In the genomic region with DNA sequence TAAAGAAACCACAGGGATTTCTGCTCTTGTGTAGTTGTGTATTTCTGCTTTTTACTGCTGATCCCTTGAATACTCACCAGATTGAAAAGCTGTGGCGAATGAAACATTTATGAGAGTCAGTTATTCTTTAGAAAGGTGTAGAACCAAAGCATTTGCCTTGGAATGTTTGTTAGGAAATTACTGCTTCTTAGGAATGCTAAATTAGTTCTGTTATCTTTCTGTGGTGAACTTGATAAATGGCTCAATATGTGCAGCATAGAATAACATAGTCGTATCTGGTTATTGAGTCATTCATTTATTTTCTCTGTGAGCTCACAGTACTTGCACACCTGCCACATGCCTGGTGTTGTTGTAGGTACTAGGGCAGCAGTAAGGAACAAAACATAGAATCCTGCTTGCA, we compare ENCODE assay signal across 1 cellular context.
TF ChIP-seq lines count a peak whose summit lies in the region.

No MANE protein-coding gene starts in this region.

TF ChIP-seq in WTC11, 78 proteins besides CTCF, POLR2A, EP300 and RAD21 (continued from another document):
- TF ChIP-seq, protein P1, sequence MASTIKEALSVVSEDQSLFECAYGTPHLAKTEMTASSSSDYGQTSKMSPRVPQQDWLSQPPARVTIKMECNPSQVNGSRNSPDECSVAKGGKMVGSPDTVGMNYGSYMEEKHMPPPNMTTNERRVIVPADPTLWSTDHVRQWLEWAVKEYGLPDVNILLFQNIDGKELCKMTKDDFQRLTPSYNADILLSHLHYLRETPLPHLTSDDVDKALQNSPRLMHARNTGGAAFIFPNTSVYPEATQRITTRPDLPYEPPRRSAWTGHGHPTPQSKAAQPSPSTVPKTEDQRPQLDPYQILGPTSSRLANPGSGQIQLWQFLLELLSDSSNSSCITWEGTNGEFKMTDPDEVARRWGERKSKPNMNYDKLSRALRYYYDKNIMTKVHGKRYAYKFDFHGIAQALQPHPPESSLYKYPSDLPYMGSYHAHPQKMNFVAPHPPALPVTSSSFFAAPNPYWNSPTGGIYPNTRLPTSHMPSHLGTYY (CRISPR knock-in tag; IDR thresholded peaks at IDR 0.05), result no peak
- TF ChIP-seq, protein P2, sequence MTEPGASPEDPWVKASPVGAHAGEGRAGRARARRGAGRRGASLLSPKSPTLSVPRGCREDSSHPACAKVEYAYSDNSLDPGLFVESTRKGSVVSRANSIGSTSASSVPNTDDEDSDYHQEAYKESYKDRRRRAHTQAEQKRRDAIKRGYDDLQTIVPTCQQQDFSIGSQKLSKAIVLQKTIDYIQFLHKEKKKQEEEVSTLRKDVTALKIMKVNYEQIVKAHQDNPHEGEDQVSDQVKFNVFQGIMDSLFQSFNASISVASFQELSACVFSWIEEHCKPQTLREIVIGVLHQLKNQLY (CRISPR knock-in tag; IDR thresholded peaks at IDR 0.05), result no peak
- TF ChIP-seq ATF1 (CRISPR knock-in tag; IDR thresholded peaks at IDR 0.05) (no peak), ZNF219 (CRISPR knock-in tag; IDR thresholded peaks at IDR 0.05; ENCODE audit: borderline replicate concordance) (no peak), KAT7 (CRISPR knock-in tag; IDR thresholded peaks at IDR 0.05; ENCODE audit: borderline replicate concordance) (no peak), FOXP1 (CRISPR knock-in tag; IDR thresholded peaks at IDR 0.05; ENCODE audit: borderline replicate concordance) (no peak), IRF2 (CRISPR knock-in tag; IDR thresholded peaks at IDR 0.05; ENCODE audit: borderline replicate concordance, low read depth) (no peak), ESRRA (CRISPR knock-in tag; IDR thresholded peaks at IDR 0.05; ENCODE audit: borderline replicate concordance) (no peak), NFATC4 (CRISPR knock-in tag; IDR thresholded peaks at IDR 0.05) (no peak)
- TF ChIP-seq, protein P3, sequence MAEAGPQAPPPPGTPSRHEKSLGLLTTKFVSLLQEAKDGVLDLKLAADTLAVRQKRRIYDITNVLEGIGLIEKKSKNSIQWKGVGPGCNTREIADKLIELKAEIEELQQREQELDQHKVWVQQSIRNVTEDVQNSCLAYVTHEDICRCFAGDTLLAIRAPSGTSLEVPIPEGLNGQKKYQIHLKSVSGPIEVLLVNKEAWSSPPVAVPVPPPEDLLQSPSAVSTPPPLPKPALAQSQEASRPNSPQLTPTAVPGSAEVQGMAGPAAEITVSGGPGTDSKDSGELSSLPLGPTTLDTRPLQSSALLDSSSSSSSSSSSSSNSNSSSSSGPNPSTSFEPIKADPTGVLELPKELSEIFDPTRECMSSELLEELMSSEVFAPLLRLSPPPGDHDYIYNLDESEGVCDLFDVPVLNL (CRISPR knock-in tag; IDR thresholded peaks at IDR 0.05; ENCODE audit: borderline replicate concordance, low read depth), result no peak
